In genomic region chr11:66466225-66467033, GRCh38 we compare ENCODE assay signal across 8 cellular contexts. TPM values are rescaled to one million over a fixed set of nuclear protein-coding genes. Genes with fewer than 3 reads are reported as not detected.
DNase-seq lines count a peak whose midpoint lies in the region; ATAC-seq and TF ChIP-seq lines count a peak whose summit lies in the region.

Gene PELI3 (plus strand): TSS chr11:66466905. CDS start chr11:66468129, 1,224 bp downstream.

- H3K27ac ChIP-seq in A673 (ENCODE audit: low read depth, low read length, poor library complexity, severe bottlenecking) = peak within 1 kb of the TSS; percentile 70

- no peaks in the 10 kb centered on the region for H3K9me3 ChIP-seq in A673 (ENCODE audit: low read depth, low read length, poor library complexity, severe bottlenecking)

- H3K4me1 ChIP-seq in A673 (ENCODE audit: insufficient read depth, low read length, poor library complexity, severe bottlenecking) = no peaks in the 10 kb centered on the region

- H3K36me3 ChIP-seq in A673 (ENCODE audit: insufficient read depth, low read length, poor library complexity, severe bottlenecking) (no peaks in the 10 kb centered on the region), kidney epithelial cell (ENCODE audit: control insufficient read depth, insufficient read depth, low read length) (no peaks in the 10 kb centered on the region)

- no peak for TF ChIP-seq CTCF in A673 (conservative IDR thresholded peaks at IDR 0.05; ENCODE audit: low read depth, low read length)
- TF ChIP-seq CTCF in kidney epithelial cell (IDR thresholded peaks at IDR 0.05; ENCODE audit: insufficient read depth, low read length, poor library complexity, severe bottlenecking) = no peak

- no TSS peak for BruUV-seq in A673 (replicated peaks; lab: Mats Ljungman, UMichigan)

- H3K4me3 ChIP-seq in A673 (ENCODE audit: low read depth, low read length, poor library complexity, severe bottlenecking) (peak within 1 kb of the TSS; percentile 67), kidney epithelial cell (ENCODE audit: low read depth, low read length) (peak within 1 kb of the TSS; percentile 61)

- CTCF ChIA-PET in A673 (lab: Charles Lee) = interaction anchor here (0.6 to 1.3 kb wide), 8 partner anchors 13 to 916 kb away, joined by 3 to 17 read pairs (median 4); partner anchors contain the start of genes DPP3 and MRPL11

- DNase-seq in A673 (ENCODE audit: low spot score) (peak; percentile 95), NCI-H2196 (lab: John Stamatoyannopoulos, UW; ENCODE audit: unreplicated experiment) (peak; percentile 85), cerebellar nuclear complex (lab: John Stamatoyannopoulos, UW) (peak; percentile 46 to 66), kidney epithelial cell (ENCODE audit: low read depth) (peak; percentile 39)
- peak; percentile 92 for DNase-seq in activated CD4-positive, CD25-positive, alpha-beta regulatory T cell treated with anti-CD3 and anti-CD28 coated beads, Interleukin-2, amount 50 U/mL, for 72 hours
- DNase-seq in stimulated activated CD4-positive, alpha-beta T cell treated with anti-CD3 and anti-CD28 coated beads, Interleukin-15, amount 100 ng/mL, for 1 hour (ENCODE audit: low read depth in 1 of 2, low spot score in 1 of 2) = peak; percentile 91 to 94

- no peaks in the 10 kb centered on the region for H3K27me3 ChIP-seq in A673 (replicated peaks; ENCODE audit: insufficient read depth, low read depth, low read length, poor library complexity)
- no peaks in the 10 kb centered on the region for H3K27me3 ChIP-seq in kidney epithelial cell (ENCODE audit: control insufficient read depth, insufficient read depth, low read length)

- POLR2A ChIA-PET in A673 (lab: Charles Lee; ENCODE audit: low non-redundant PET) = interaction anchor here (0.5 to 1.0 kb wide), 6 partner anchors 10 to 319 kb away, joined by 3 to 8 read pairs (median 4); partner anchors contain the start of gene DPP3

- ATAC-seq in GM18868 (IDR thresholded peaks at IDR 0.05; ENCODE audit: unreplicated experiment) (peak; percentile 76), HG03135 (IDR thresholded peaks at IDR 0.05; ENCODE audit: unreplicated experiment) (peak; percentile 77)

- intact Hi-C loops in A673 (cut with micrococcal nuclease; ENCODE audit: unreplicated experiment) = no loop called here

RNA-seq across cellular contexts. Expression of gene PELI3, which starts in this region (rescaled TPM):
- total RNA-seq in A673 (2021) (15.4 and 18.5 TPM in 2 replicates), kidney epithelial cell (2.3 and 5.0 TPM in 2 replicates)

Comparison
In these comparisons a context has a peak if more than half of its experiments do, and no peak if none do; other contexts are left out.
1. Peak in every context shown above with its lines: DNase-seq, ATAC-seq, H3K4me3 ChIP-seq and H3K27ac ChIP-seq.
2. DNase-seq: peak in every context shown above with its lines; median percentile 95 in A673; 92 in stimulated activated CD4-positive, alpha-beta T cell treated with anti-CD3 and anti-CD28 coated beads, Interleukin-15, amount 100 ng/mL, for 1 hour; 92 in activated CD4-positive, CD25-positive, alpha-beta regulatory T cell treated with anti-CD3 and anti-CD28 coated beads, Interleukin-2, amount 50 U/mL, for 72 hours; 85 in NCI-H2196; 56 in cerebellar nuclear complex; 39 in kidney epithelial cell.